ENCODE assay signal across 27 cellular contexts in genomic region chr19:45711851-45712698, GRCh38. TPM values are rescaled to one million over a fixed set of nuclear protein-coding genes. Genes with fewer than 3 reads are reported as not detected.
DNase-seq lines count a peak whose midpoint lies in the region; ATAC-seq, FAIRE-seq and TF ChIP-seq lines count a peak whose summit lies in the region.
"Had no signal": no experiment of that assay in that cellular context is flagged by ENCODE, and none has a peak within 500 bp of the region (broad histone marks: within the 10 kb centered on the region; RNA-seq: fewer than 3 reads in every experiment).

No MANE protein-coding gene starts in this region.

- in situ Hi-C loops in GM12878 (cut with MboI) = no loop called here

- ATAC-seq in left cardiac atrium = peak; percentile 24 to 32
- no peak for ATAC-seq in Right ventricle myocardium superior (ENCODE audit: poor library complexity)
- ATAC-seq in GM12878 = no peak
- no peak for ATAC-seq in GM19351 (IDR thresholded peaks at IDR 0.05; ENCODE audit: unreplicated experiment)
- ATAC-seq: CD8-positive, alpha-beta T cell; SK-N-SH treated with all-trans-retinoic acid at 6 μM for 48 hours had no signal

- POLR2A ChIA-PET in GM12878 (lab: Charles Lee) = interaction anchor here (0.6 to 1.2 kb wide), 2 partner anchors 20 to 71 kb away, joined by 3 read pairs; partner anchors contain the start of genes DMPK and SNRPD2

- H3K4me3 ChIP-seq in GM12878 = no peak overlapping the region
- no peak overlapping the region for H3K4me3 ChIP-seq in mesodermal cell (ENCODE audit: extremely low read depth, insufficient read depth, low read length, poor library complexity, severe bottlenecking)
- H3K4me3 ChIP-seq: PC-9 had no signal

- H4K20me1 ChIP-seq in GM12878 (ENCODE audit: control insufficient read depth, insufficient read depth) = no peaks in the 10 kb centered on the region

- RAD21 ChIA-PET in GM12878 (lab: Charles Lee; ENCODE audit: unreplicated experiment) = interaction anchor here (0.6 kb wide), 1 partner anchor 8 kb away, joined by 3 read pairs; no protein-coding TSS in a partner anchor

- no peak for TF ChIP-seq RAD21 in GM12878 (IDR thresholded peaks at IDR 0.05; ENCODE audit: insufficient read depth, low read depth, low read length)

- TF ChIP-seq POLR2A in GM12878 (IDR thresholded peaks at IDR 0.05; ENCODE audit: low read depth, low read length) = peak; percentile 35

- H3K79me2 ChIP-seq in GM12878 (ENCODE audit: control insufficient read depth, insufficient read depth, low read length) = peaks cover 55% of the 10 kb centered on the region

- H2AFZ ChIP-seq in GM12878 (ENCODE audit: control insufficient read depth, low read depth, low read length) = no peak overlapping the region
- H2AFZ ChIP-seq: PC-9 had no signal

- no peak overlapping the region for H3K4me2 ChIP-seq in GM12878 (ENCODE audit: control insufficient read depth, insufficient read depth)
- H3K4me2 ChIP-seq: PC-9 had no signal

- no peaks in the 10 kb centered on the region for H3K9me3 ChIP-seq in GM12878 (replicated peaks; ENCODE audit: control insufficient read depth, insufficient read depth, low read length)
- H3K9me3 ChIP-seq in mesodermal cell (ENCODE audit: control insufficient read depth, low read length) = no peaks in the 10 kb centered on the region

- DNase-seq in left cardiac atrium = peak; percentile 58
- no peak for DNase-seq in Right ventricle myocardium superior
- no peak for DNase-seq in GM12878 (ENCODE audit: low read depth, low spot score)
- no peak for DNase-seq in islet precursor cell
- DNase-seq in HPDE6-E6E7 (ENCODE audit: extremely low spot score) = no peak
- DNase-seq: AML-193; C1 segment of cervical spinal cord; CD8-positive, alpha-beta T cell; KBM-7; MM.1S; NCI-H1092; NCI-H1436; NCI-H1930; NCI-H226; NCI-H510A treated with DMSO at 0.1 percent for 48 hours; NCI-H748 treated with DMSO at 0.1 percent for 48 hours; PC-9; RPMI8226 had no signal

- no peaks in the 10 kb centered on the region for H3K27me3 ChIP-seq in GM12878 (replicated peaks in 1 of 2; ENCODE audit: control insufficient read depth in 2 of 2, insufficient read depth in 2 of 2, low read length in 1 of 2)

- no peak overlapping the region for H3K27ac ChIP-seq in GM12878 (ENCODE audit: control insufficient read depth, insufficient read depth)
- H3K27ac ChIP-seq in mesodermal cell (ENCODE audit: low read depth, low read length, severe bottlenecking) = peak overlapping the region; percentile 29
- H3K27ac ChIP-seq: PC-9 had no signal

- CTCF ChIA-PET in GM12878 (lab: Yijun Ruan, JAX) = interaction anchor here (0.7 kb wide), 1 partner anchor 11 kb away, joined by 4 read pairs; no protein-coding TSS in a partner anchor

- SMC1A ChIA-PET in GM12878 (lab: Charles Lee; ENCODE audit: uncharacterized antibody, unreplicated experiment) = no interaction called here

- 98% methylated on average over 72 of the region's 76 CpGs for WGBS in GM12878 (ENCODE audit: insufficient coverage, insufficient replicate concordance, low lambda C conversion rate, missing lambda C conversion rate)
- WGBS in mesodermal cell (ENCODE audit: insufficient coverage in 2 of 2), 2 experiments = 94 to 95% methylated on average over 68 to 70 of the region's 76 CpGs

- no peak for TF ChIP-seq CTCF in GM12878 (IDR thresholded peaks at IDR 0.05 in 2 of 3, conservative IDR thresholded peaks at IDR 0.05 in 1 of 3; ENCODE audit: control insufficient read depth in 2 of 3, extremely low read depth in 1 of 3, insufficient read depth in 1 of 3, low read depth in 3 of 3, low read length in 3 of 3)

- FAIRE-seq in GM12878 (lab: Jason Lieb, UNC) = no peak
- FAIRE-seq: G401.6, GM18507 had no signal

- peaks cover 4 to 19% of the 10 kb centered on the region in 2 experiments; a peak in 3 of 4 replicates for H3K36me3 ChIP-seq in GM12878 (ENCODE audit: control insufficient read depth in 2 of 2, insufficient read depth in 2 of 2, low read length in 1 of 2)
- peaks cover 47% of the 10 kb centered on the region for H3K36me3 ChIP-seq in mesodermal cell (ENCODE audit: control insufficient read depth, insufficient read depth, low read length)

- H3K4me1 ChIP-seq in GM12878 (ENCODE audit: control insufficient read depth, insufficient read depth, low read length) (peaks cover 17% of the 10 kb centered on the region), mesodermal cell (ENCODE audit: control insufficient read depth, insufficient read depth, low read length, poor library complexity, severe bottlenecking) (peaks cover 13% of the 10 kb centered on the region)

- intact Hi-C loops in left cardiac atrium (cut with DNase I) (no loop called here), Right ventricle myocardium superior (cut with DNase I) (no loop called here), GM12878 (cut with micrococcal nuclease; ENCODE audit: unreplicated experiment) (no loop called here)

- no peak overlapping the region for H3K9ac ChIP-seq in GM12878 (ENCODE audit: control insufficient read depth, insufficient read depth, low read length)

- BruUV-seq in GM12878 (replicated peaks; lab: Mats Ljungman, UMichigan) = no TSS peak

- no peak for TF ChIP-seq EP300 in GM12878 (IDR thresholded peaks at IDR 0.05; ENCODE audit: borderline replicate concordance in 1 of 2, control insufficient read depth in 1 of 2, low read depth in 2 of 2, low read length in 2 of 2)

RNA-seq across cellular contexts. Expression of gene FBXO46, which starts 18.6 kb away (rescaled TPM):
- total RNA-seq in left cardiac atrium (10 to 100 TPM in 1 of 2 donors, 1 to 10 TPM in 1; 9.6 to 10.8 TPM), Right ventricle myocardium superior (14.5 TPM), GM12878 (2014; rRNA removed) (23.6 and 26.4 TPM in 2 replicates), GM12878 (2014; rRNA removed; fragmentation: Illumina TruSeq; extraction: Trizol) (8.3 and 11.0 TPM in 2 replicates), GM12878 (2021) (50.4 and 61.5 TPM in 2 replicates)
- total RNA-seq in GM12878 (2013; cell fraction: nucleolus; rRNA removed) = 42.3 and 45.5 TPM in 2 replicates
- polyA plus RNA-seq in GM12878 (2011; ENCODE audit: low read depth) = 8.0 TPM
- polyA plus RNA-seq in GM12878 (2011; rRNA removed) (4.3 and 5.9 TPM in 2 replicates), GM12878 (2014; fragmentation: Illumina TruSeq; extraction: Trizol) (11.3 and 17.2 TPM in 2 replicates), GM12878 (2014; fragmentation: Nextera tagmentation; extraction: Ambion mirVana) (1 to 10 TPM; 2.5 to 7.1 TPM), GM12878 (2014; rRNA removed) (25.3 and 31.3 TPM in 2 replicates), GM12878 (2016; fragmentation: Nextera tagmentation; extraction: Ambion mirVana) (10 to 100 TPM; 16.1 to 28.8 TPM)
- 10.1 and 12.8 TPM in 2 replicates for polyA plus RNA-seq in GM12878 (2011; cell fraction: cytosol; rRNA removed)
- polyA plus RNA-seq in GM12878 (2011; cell fraction: nucleus; rRNA removed) = 23.3 and 70.0 TPM in 2 replicates
- polyA plus RNA-seq in GM12878 (2012) = 20.2 and 20.5 TPM in 2 replicates
- polyA minus RNA-seq in GM12878 (2011; rRNA and poly(A)+ RNA removed) = 6.6 and 15.0 TPM in 2 replicates
- 9.8 and 11.3 TPM in 2 replicates for polyA minus RNA-seq in GM12878 (2011; cell fraction: cytosol; rRNA and poly(A)+ RNA removed)
- 5.2 and 19.3 TPM in 2 replicates for polyA minus RNA-seq in GM12878 (2011; cell fraction: nucleus; rRNA and poly(A)+ RNA removed)
- 10.3 TPM for polyA plus RNA-seq in mesodermal cell (2013, experiment 1 of 2)
- 8.8 TPM for polyA plus RNA-seq in mesodermal cell (2013, experiment 2 of 2)

RNA-seq across cellular contexts. Expression of gene QPCTL, which starts 19.6 kb away (rescaled TPM):
- total RNA-seq in left cardiac atrium = 1 to 10 TPM; 2.9 to 3.2 TPM
- total RNA-seq in Right ventricle myocardium superior = 1.6 TPM
- total RNA-seq in GM12878 (2013; cell fraction: nucleolus; rRNA removed) = 10.1 and 11.3 TPM in 2 replicates
- 17.5 and 19.4 TPM in 2 replicates for total RNA-seq in GM12878 (2014; rRNA removed)
- total RNA-seq in GM12878 (2014; rRNA removed; fragmentation: Illumina TruSeq; extraction: Trizol) = 6.9 and 7.6 TPM in 2 replicates
- total RNA-seq in GM12878 (2021) = 22.6 and 23.9 TPM in 2 replicates
- polyA plus RNA-seq in GM12878 (2011; ENCODE audit: low read depth) = 8.6 TPM
- polyA plus RNA-seq in GM12878 (2011; rRNA removed) = 6.1 and 11.3 TPM in 2 replicates
- 21.2 and 21.3 TPM in 2 replicates for polyA plus RNA-seq in GM12878 (2011; cell fraction: cytosol; rRNA removed)
- 61.2 and 61.4 TPM in 2 replicates for polyA plus RNA-seq in GM12878 (2011; cell fraction: nucleus; rRNA removed)
- 13.0 and 16.8 TPM in 2 replicates for polyA plus RNA-seq in GM12878 (2012)
- 7.4 and 9.0 TPM in 2 replicates for polyA plus RNA-seq in GM12878 (2014; fragmentation: Illumina TruSeq; extraction: Trizol)
- polyA plus RNA-seq in GM12878 (2014; fragmentation: Nextera tagmentation; extraction: Ambion mirVana) = 1 to 10 TPM; 1.1 to 1.7 TPM
- 21.0 and 24.1 TPM in 2 replicates for polyA plus RNA-seq in GM12878 (2014; rRNA removed)
- polyA plus RNA-seq in GM12878 (2016; fragmentation: Nextera tagmentation; extraction: Ambion mirVana) = 10 to 100 TPM; 11.1 to 12.6 TPM
- 9.5 and 15.0 TPM in 2 replicates for polyA minus RNA-seq in GM12878 (2011; rRNA and poly(A)+ RNA removed)
- 6.7 and 7.9 TPM in 2 replicates for polyA minus RNA-seq in GM12878 (2011; cell fraction: cytosol; rRNA and poly(A)+ RNA removed)
- 9.9 and 10.3 TPM in 2 replicates for polyA minus RNA-seq in GM12878 (2011; cell fraction: nucleus; rRNA and poly(A)+ RNA removed)
- 21.8 TPM for polyA plus RNA-seq in mesodermal cell (2013, experiment 1 of 2)
- polyA plus RNA-seq in mesodermal cell (2013, experiment 2 of 2) = 17.3 TPM

RNA-seq across cellular contexts. Expression of gene SNRPD2, which starts 20.3 kb away (rescaled TPM):
- total RNA-seq in left cardiac atrium (100 to 1,000 TPM; 251 to 270 TPM), Right ventricle myocardium superior (251 TPM), GM12878 (2014; rRNA removed) (600 and 677 TPM in 2 replicates), GM12878 (2014; rRNA removed; fragmentation: Illumina TruSeq; extraction: Trizol) (526 and 536 TPM in 2 replicates), GM12878 (2021) (806 and 844 TPM in 2 replicates)
- total RNA-seq in GM12878 (2013; cell fraction: nucleolus; rRNA removed) = 19.1 and 20.3 TPM in 2 replicates
- polyA plus RNA-seq in GM12878 (2011; ENCODE audit: low read depth) = 1,217 TPM
- polyA plus RNA-seq in GM12878 (2011; rRNA removed) (939 and 1,096 TPM in 2 replicates), GM12878 (2014; fragmentation: Illumina TruSeq; extraction: Trizol) (529 and 569 TPM in 2 replicates), GM12878 (2014; fragmentation: Nextera tagmentation; extraction: Ambion mirVana) (1,000 to 10,000 TPM; 3,237 to 3,621 TPM), GM12878 (2014; rRNA removed) (736 and 920 TPM in 2 replicates), GM12878 (2016; fragmentation: Nextera tagmentation; extraction: Ambion mirVana) (1,000 to 10,000 TPM; 1,262 to 1,451 TPM)
- 658 and 666 TPM in 2 replicates for polyA plus RNA-seq in GM12878 (2011; cell fraction: cytosol; rRNA removed)
- 281 and 330 TPM in 2 replicates for polyA plus RNA-seq in GM12878 (2011; cell fraction: nucleus; rRNA removed)
- polyA plus RNA-seq in GM12878 (2012) = 408 and 604 TPM in 2 replicates
- 108 and 145 TPM in 2 replicates for polyA minus RNA-seq in GM12878 (2011; rRNA and poly(A)+ RNA removed)
- 68.6 and 75.2 TPM in 2 replicates for polyA minus RNA-seq in GM12878 (2011; cell fraction: cytosol; rRNA and poly(A)+ RNA removed)
- polyA minus RNA-seq in GM12878 (2011; cell fraction: nucleus; rRNA and poly(A)+ RNA removed) = 41.1 and 50.2 TPM in 2 replicates
- 595 TPM for polyA plus RNA-seq in mesodermal cell (2013, experiment 1 of 2)
- 570 TPM for polyA plus RNA-seq in mesodermal cell (2013, experiment 2 of 2)

RNA-seq across cellular contexts. Expression of gene MEIOSIN, which starts 21.2 kb away (rescaled TPM):
- total RNA-seq in left cardiac atrium (under 1 TPM; 0.21 to 0.24 TPM), Right ventricle myocardium superior (not detected), GM12878 (2014; rRNA removed) (0.11 and 0.17 TPM in 2 replicates), GM12878 (2014; rRNA removed; fragmentation: Illumina TruSeq; extraction: Trizol) (not detected in 2 replicates), GM12878 (2021) (not detected in 2 replicates)
- total RNA-seq in GM12878 (2013; cell fraction: nucleolus; rRNA removed) = not detected in 2 replicates
- polyA plus RNA-seq in GM12878 (2011; ENCODE audit: low read depth) = not detected
- polyA plus RNA-seq in GM12878 (2011; rRNA removed) (0.04 and 0.11 TPM in 2 replicates), GM12878 (2014; fragmentation: Illumina TruSeq; extraction: Trizol) (0.06 TPM in 1 of 2 replicates, not detected in the other), GM12878 (2014; fragmentation: Nextera tagmentation; extraction: Ambion mirVana) (not detected), GM12878 (2014; rRNA removed) (0.04 and 0.05 TPM in 2 replicates), GM12878 (2016; fragmentation: Nextera tagmentation; extraction: Ambion mirVana) (under 1 TPM; 0.19 to 0.66 TPM)
- 0.15 and 0.17 TPM in 2 replicates for polyA plus RNA-seq in GM12878 (2011; cell fraction: cytosol; rRNA removed)
- 0.15 and 0.16 TPM in 2 replicates for polyA plus RNA-seq in GM12878 (2011; cell fraction: nucleus; rRNA removed)
- 0.07 and 0.08 TPM in 2 replicates for polyA plus RNA-seq in GM12878 (2012)
- polyA minus RNA-seq in GM12878 (2011; rRNA and poly(A)+ RNA removed) = 0.10 and 0.15 TPM in 2 replicates
- not detected in 2 replicates for polyA minus RNA-seq in GM12878 (2011; cell fraction: cytosol; rRNA and poly(A)+ RNA removed)
- not detected in 2 replicates for polyA minus RNA-seq in GM12878 (2011; cell fraction: nucleus; rRNA and poly(A)+ RNA removed)
- polyA plus RNA-seq in mesodermal cell (2013, experiment 1 of 2) = not detected
- not detected for polyA plus RNA-seq in mesodermal cell (2013, experiment 2 of 2)
- total RNA-seq: A172; CD8-positive, alpha-beta T cell; Daoy; H4; PC-9 had no signal
- polyA plus RNA-seq: AG04450 had no signal

RNA-seq across cellular contexts. Expression of gene GIPR, which starts 44.1 kb away (rescaled TPM):
- total RNA-seq in left cardiac atrium = 10 to 100 TPM in 1 of 2 donors, 1 to 10 TPM in 1; 7.2 to 11.0 TPM
- total RNA-seq in Right ventricle myocardium superior = 3.8 TPM
- 85.9 and 95.2 TPM in 2 replicates for total RNA-seq in GM12878 (2013; cell fraction: nucleolus; rRNA removed)
- 14.5 and 17.8 TPM in 2 replicates for total RNA-seq in GM12878 (2014; rRNA removed)
- 17.9 and 18.0 TPM in 2 replicates for total RNA-seq in GM12878 (2014; rRNA removed; fragmentation: Illumina TruSeq; extraction: Trizol)
- 22.1 and 25.6 TPM in 2 replicates for total RNA-seq in GM12878 (2021)
- 19.2 TPM for polyA plus RNA-seq in GM12878 (2011; ENCODE audit: low read depth)
- polyA plus RNA-seq in GM12878 (2011; rRNA removed) = 12.3 and 13.8 TPM in 2 replicates
- 9.7 and 14.7 TPM in 2 replicates for polyA plus RNA-seq in GM12878 (2011; cell fraction: cytosol; rRNA removed)
- 121 and 135 TPM in 2 replicates for polyA plus RNA-seq in GM12878 (2011; cell fraction: nucleus; rRNA removed)
- 31.5 and 53.5 TPM in 2 replicates for polyA plus RNA-seq in GM12878 (2012)
- 10.5 and 13.6 TPM in 2 replicates for polyA plus RNA-seq in GM12878 (2014; fragmentation: Illumina TruSeq; extraction: Trizol)
- polyA plus RNA-seq in GM12878 (2014; fragmentation: Nextera tagmentation; extraction: Ambion mirVana) = 1 to 10 TPM; 1.7 TPM
- polyA plus RNA-seq in GM12878 (2014; rRNA removed) = 26.3 and 27.1 TPM in 2 replicates
- polyA plus RNA-seq in GM12878 (2016; fragmentation: Nextera tagmentation; extraction: Ambion mirVana) = 1 to 10 TPM; 4.2 to 5.4 TPM
- polyA minus RNA-seq in GM12878 (2011; rRNA and poly(A)+ RNA removed) = 19.0 and 34.2 TPM in 2 replicates
- 7.2 and 8.6 TPM in 2 replicates for polyA minus RNA-seq in GM12878 (2011; cell fraction: cytosol; rRNA and poly(A)+ RNA removed)
- polyA minus RNA-seq in GM12878 (2011; cell fraction: nucleus; rRNA and poly(A)+ RNA removed) = 47.6 and 63.2 TPM in 2 replicates
- polyA plus RNA-seq in mesodermal cell (2013, experiment 1 of 2) = 10.8 TPM
- polyA plus RNA-seq in mesodermal cell (2013, experiment 2 of 2) = 9.3 TPM
- total RNA-seq: Daoy, H4 had no signal

Comparison
In these comparisons a context has a peak if more than half of its experiments do, and no peak if none do; other contexts are left out.
1. ATAC-seq: peak in left cardiac atrium (2 of 2); none in Right ventricle myocardium superior (single experiment), GM12878 (single experiment) and GM19351 (single experiment).